17 cellular contexts compared by ENCODE assay signal in genomic region chr9:28971881-28972280, GRCh38.
A peak's percentile ranks its signal among the peaks of the same experiment; 100 is the strongest.
DNase-seq lines count a peak whose midpoint lies in the region; FAIRE-seq and TF ChIP-seq lines count a peak whose summit lies in the region.
"Had no signal": no experiment of that assay in that cellular context is flagged by ENCODE, and none has a peak within 500 bp of the region (broad histone marks: within the 10 kb centered on the region; RNA-seq: fewer than 3 reads in every experiment).

No MANE protein-coding gene starts in this region.

- H4K20me1 ChIP-seq in H1 (replicated peaks in 1 of 2; ENCODE audit: control insufficient read depth in 1 of 2, insufficient read depth in 2 of 2, low read length in 2 of 2), result no peaks in the 10 kb centered on the region
- H4K20me1 ChIP-seq: BLaER1 had no signal

- no peak overlapping the region for H3K23ac ChIP-seq in H1 (ENCODE audit: insufficient read length)

- H2BK120ac ChIP-seq in H1 (replicated peaks; ENCODE audit: low read depth, low read length), result peak overlapping the region; percentile 96

- no peak overlapping the region for H3K14ac ChIP-seq in H1 (ENCODE audit: insufficient read length)

- no peak overlapping the region for H3K4me3 Mint-ChIP-seq in Calu3 (ENCODE audit: low read depth, unreplicated experiment)
- H3K4me3 Mint-ChIP-seq: CD14-positive monocyte; CD4-positive, alpha-beta memory T cell had no signal

- H4K8ac ChIP-seq in H1 (ENCODE audit: extremely low read depth, insufficient read depth, low read length), result no peak overlapping the region

- H3K27ac ChIP-seq in HUES6 (ENCODE audit: low read depth, low read length) (0 out of 2 replicates have a peak overlapping the region, but pooled peaks have one; percentile 20), H1 (ENCODE audit: low read depth, low read length) (peak overlapping the region; percentile 87; the same call in 1 of the 2 replicates), iPS-18a (ENCODE audit: low read length) (peak overlapping the region; percentile 85)
- H3K27ac ChIP-seq: BLaER1 had no signal

- H2BK15ac ChIP-seq in H1 (ENCODE audit: low read length), result no peak overlapping the region

- H4K91ac ChIP-seq in H1 (replicated peaks; ENCODE audit: insufficient read length, low read length), result peak overlapping the region; percentile 97

- no peaks in the 10 kb centered on the region for H3K36me3 ChIP-seq in HUES6 (ENCODE audit: control insufficient read depth, insufficient read depth, low read length)
- peaks cover 0 to 4% (median 0%) of the 10 kb centered on the region in 4 experiments; a peak in 1 of 8 replicates for H3K36me3 ChIP-seq in H1 (ENCODE audit: control insufficient read depth in 2 of 4, insufficient read depth in 4 of 4, low read length in 3 of 4)
- no peaks in the 10 kb centered on the region for H3K36me3 ChIP-seq in iPS-18a (ENCODE audit: control insufficient read depth, low read depth, low read length)
- H3K36me3 ChIP-seq: BLaER1, HAP-1 had no signal

- no peak overlapping the region for H3K27ac Mint-ChIP-seq in Calu3 (ENCODE audit: unreplicated experiment)
- H3K27ac Mint-ChIP-seq: CD14-positive monocyte; CD4-positive, alpha-beta memory T cell had no signal

- FAIRE-seq in H1 (lab: Jason Lieb, UNC), result no peak

- H2AK5ac ChIP-seq in H1 (ENCODE audit: low read depth, low read length), result peak overlapping the region; percentile 98

- 3% methylated on average over 2 of the region's 2 CpGs; no CpG with 5 or more reads in 1 of the 2 experiments for WGBS in H1 (ENCODE audit: extremely low coverage in 1 of 2, insufficient coverage in 1 of 2, insufficient read length in 1 of 2, insufficient replicate concordance in 2 of 2, low coverage in 1 of 2, low lambda C conversion rate in 2 of 2, missing lambda C conversion rate in 1 of 2), 2 experiments

- no TSS peak for BruUV-seq in Calu3 (replicated peaks; lab: Mats Ljungman, UMichigan)

- no peak overlapping the region for H3K9ac ChIP-seq in HUES6 (ENCODE audit: low read length)
- no peak overlapping the region for H3K9ac ChIP-seq in H1 (replicated peaks in 1 of 4; ENCODE audit: extremely low read depth in 1 of 4, low read depth in 3 of 4, low read length in 3 of 4)
- H3K9ac ChIP-seq in iPS-18a (ENCODE audit: low read length), result no peak overlapping the region
- H3K9ac ChIP-seq: BLaER1 had no signal

- H3K56ac ChIP-seq in H1 (replicated peaks; ENCODE audit: insufficient read length, low read depth, low read length), result no peak overlapping the region

- H3K9me3 Mint-ChIP-seq in Calu3 (ENCODE audit: low read depth, unreplicated experiment), result no peaks in the 10 kb centered on the region

- H3K27me3 Mint-ChIP-seq in Calu3 (ENCODE audit: unreplicated experiment), result no peaks in the 10 kb centered on the region
- H3K27me3 Mint-ChIP-seq: CD4-positive, alpha-beta memory T cell had no signal

- no peak overlapping the region for H2AFZ ChIP-seq in H1 (ENCODE audit: low read length)

- H3K27me3 ChIP-seq in HUES6 (ENCODE audit: control insufficient read depth, insufficient read depth, low read length) (no peaks in the 10 kb centered on the region), H1 (replicated peaks in 1 of 4; ENCODE audit: control insufficient read depth in 3 of 4, extremely low read depth in 1 of 4, insufficient read depth in 3 of 4, low read length in 3 of 4) (no peaks in the 10 kb centered on the region), iPS-18a (ENCODE audit: control insufficient read depth, insufficient read depth, low read length) (no peaks in the 10 kb centered on the region)
- H3K27me3 ChIP-seq: BLaER1 had no signal

- intact Hi-C loops in Calu3 (cut with micrococcal nuclease; ENCODE audit: unreplicated experiment), result no loop called here

- no peak for TF ChIP-seq POLR2A in H1 (IDR thresholded peaks at IDR 0.05; ENCODE audit: control extremely low read depth in 1 of 2, low read depth in 2 of 2, low read length in 2 of 2)

- peaks cover 8% of the 10 kb centered on the region for H3K4me1 Mint-ChIP-seq in Calu3 (ENCODE audit: low read depth, unreplicated experiment)
- H3K4me1 Mint-ChIP-seq: CD14-positive monocyte had no signal

- CTCF ChIA-PET in Calu3 (lab: Charles Lee), result no interaction called here
- CTCF ChIA-PET in H1 (lab: Charles Lee; ENCODE audit: partially characterized antibody), result interaction anchor here (0.8 to 1.4 kb wide), 4 partner anchors 23 to 354 kb away, joined by 3 to 5 read pairs (median 4); no protein-coding TSS in a partner anchor

- H3K4me2 ChIP-seq in H1 (ENCODE audit: insufficient read depth in 1 of 2, low read depth in 2 of 2, low read length in 2 of 2), result no peak overlapping the region
- H3K4me2 ChIP-seq: BLaER1 had no signal

- no peak for TF ChIP-seq CTCF in Calu3 (IDR thresholded peaks at IDR 0.05; ENCODE audit: unreplicated experiment)
- TF ChIP-seq CTCF in H1 (IDR thresholded peaks at IDR 0.05; ENCODE audit: control extremely low read depth in 1 of 3, insufficient read depth in 1 of 3, low read depth in 1 of 3, low read length in 3 of 3), result peak in 1 of 3 experiments; percentile 22; a peak in 1 of 4 replicates

- H3K18ac ChIP-seq in H1 (ENCODE audit: extremely low read depth, low read length), result peak overlapping the region; percentile 98

- peak overlapping the region; percentile 92; the same call in 1 of the 2 replicates for H2BK20ac ChIP-seq in H1 (ENCODE audit: low read length)

- peak; percentile 2 for DNase-seq in Calu3
- no peak for DNase-seq in H1 (ENCODE audit: low read depth in 1 of 2, low spot score in 2 of 2)
- no peak for DNase-seq in KG1 (lab: John Stamatoyannopoulos, UW)
- no peak for DNase-seq in activated CD4-positive, alpha-beta T cell treated with anti-CD3 and anti-CD28 coated beads for 1 hour
- no peak for DNase-seq in medulla oblongata (ENCODE audit: extremely low spot score)
- no peak for DNase-seq in NCI-H1105 treated with DMSO at 0.1 percent for 48 hours (lab: John Stamatoyannopoulos, UW)
- DNase-seq: 8988T; CD4-positive, alpha-beta memory T cell; DMS79 treated with DMSO at 0.1 percent for 48 hours; GF-D8; GOT3; IMR-90 had no signal

- H3K36me3 Mint-ChIP-seq in Calu3 (ENCODE audit: insufficient read depth, unreplicated experiment), result no peaks in the 10 kb centered on the region
- H3K36me3 Mint-ChIP-seq: CD14-positive monocyte; CD4-positive, alpha-beta memory T cell had no signal

- H3K4me3 ChIP-seq in HUES6 (ENCODE audit: low read depth, low read length) (no peak overlapping the region), H1 (ENCODE audit: extremely low read depth in 1 of 4, insufficient read depth in 2 of 4, low read depth in 3 of 4, low read length in 4 of 4) (no peak overlapping the region), iPS-18a (ENCODE audit: low read length) (no peak overlapping the region)
- H3K4me3 ChIP-seq: BLaER1, HAP-1 had no signal

- H3K4me1 ChIP-seq in HUES6 (ENCODE audit: control insufficient read depth, insufficient read depth, low read length), result peaks cover 40% of the 10 kb centered on the region
- peaks cover 16 to 33% (median 21%) of the 10 kb centered on the region in 4 experiments for H3K4me1 ChIP-seq in H1 (replicated peaks in 1 of 4; ENCODE audit: control insufficient read depth in 3 of 4, insufficient read depth in 4 of 4, low read length in 3 of 4)
- H3K4me1 ChIP-seq in iPS-18a (ENCODE audit: control insufficient read depth, low read depth, low read length), result peaks cover 40% of the 10 kb centered on the region
- H3K4me1 ChIP-seq: BLaER1, HAP-1 had no signal

- no peaks in the 10 kb centered on the region for H3K79me2 ChIP-seq in H1 (ENCODE audit: control insufficient read depth in 1 of 2, insufficient read depth in 2 of 2, low read length in 2 of 2)

- peaks cover 6% of the 10 kb centered on the region; the same call in 1 of the 2 replicates for H3K9me3 ChIP-seq in HUES6 (ENCODE audit: control insufficient read depth, insufficient read depth, low read depth, low read length)
- H3K9me3 ChIP-seq in H1 (ENCODE audit: insufficient read depth in 2 of 2, low read depth in 1 of 2, low read length in 1 of 2), result no peaks in the 10 kb centered on the region
- H3K9me3 ChIP-seq in iPS-18a (ENCODE audit: control insufficient read depth, low read depth, low read length), result no peaks in the 10 kb centered on the region
- H3K9me3 ChIP-seq: BLaER1, HAP-1 had no signal

- no peak overlapping the region for H3K4ac ChIP-seq in H1 (replicated peaks; ENCODE audit: insufficient read length, low read depth, low read length)

- peak overlapping the region; percentile 97; the same call in 1 of the 2 replicates for H2BK5ac ChIP-seq in H1 (ENCODE audit: low read depth, low read length)

- TF ChIP-seq EP300 in H1 (IDR thresholded peaks at IDR 0.05; ENCODE audit: borderline replicate concordance in 1 of 2, low read depth in 2 of 2, low read length in 2 of 2), result no peak

- H3K79me1 ChIP-seq in H1 (ENCODE audit: low read depth, low read length), result no peaks in the 10 kb centered on the region

- POLR2A ChIA-PET in H1 (lab: Charles Lee; ENCODE audit: partially characterized antibody), result no interaction called here

- no peaks in the 10 kb centered on the region; the same call in 1 of the 2 replicates for H3K23me2 ChIP-seq in H1 (ENCODE audit: low read depth, low read length)

- H4K5ac ChIP-seq in H1 (ENCODE audit: insufficient read length, low read depth, low read length), result peak overlapping the region; percentile 55

- peak overlapping the region; percentile 96 for H2BK12ac ChIP-seq in H1 (ENCODE audit: low read depth, low read length)

- peak; percentile 53 to 57 for TF ChIP-seq RAD21 in H1 (IDR thresholded peaks at IDR 0.05 in 1 of 2, conservative IDR thresholded peaks at IDR 0.05 in 1 of 2; ENCODE audit: low read depth in 2 of 2, low read length in 2 of 2)

TF ChIP-seq in H1, 55 proteins besides CTCF, POLR2A, EP300 and RAD21:
- TF ChIP-seq KDM4A (IDR thresholded peaks at IDR 0.05; ENCODE audit: low read depth, low read length, severe bottlenecking), result no peak
- no peak for TF ChIP-seq SP4 (IDR thresholded peaks at IDR 0.05; ENCODE audit: low read length)
- TF ChIP-seq PHF8 (conservative IDR thresholded peaks at IDR 0.05; ENCODE audit: low read depth, low read length), result no peak
- TF ChIP-seq KDM5A (IDR thresholded peaks at IDR 0.05; ENCODE audit: low read length), result no peak
- no peak for TF ChIP-seq RBBP5 (IDR thresholded peaks at IDR 0.05; ENCODE audit: borderline replicate concordance, low read depth, low read length)
- TF ChIP-seq KDM1A (IDR thresholded peaks at IDR 0.05; ENCODE audit: borderline replicate concordance, low read length), result no peak
- no peak for TF ChIP-seq SIN3A (conservative IDR thresholded peaks at IDR 0.05 in 1 of 2, IDR thresholded peaks at IDR 0.05 in 1 of 2; ENCODE audit: low read depth in 1 of 2, low read length in 2 of 2)
- no peak for TF ChIP-seq GABPA (IDR thresholded peaks at IDR 0.05; ENCODE audit: borderline replicate concordance, insufficient read depth, low read length)
- no peak for TF ChIP-seq NRF1 (IDR thresholded peaks at IDR 0.05; ENCODE audit: low read depth, low read length)
- TF ChIP-seq SRF (IDR thresholded peaks at IDR 0.05; ENCODE audit: low read depth, low read length), result no peak
- TF ChIP-seq EZH2 (IDR thresholded peaks at IDR 0.05; ENCODE audit: low read depth, low read length, severe bottlenecking), result no peak

Comparison
In these comparisons a context has a peak if more than half of its experiments do, and no peak if none do; other contexts are left out.
1. H3K27ac ChIP-seq: peak in every context shown above with its lines; median percentile 87 in H1; 85 in iPS-18a; 20 in HUES6.